Comparison of ENCODE assay signal across 25 cellular contexts in genomic region chr4:165507381-165507780, GRCh38.
"Had no signal": no experiment of that assay in that cellular context is flagged by ENCODE, and none has a peak within 500 bp of the region (broad histone marks: within the 10 kb centered on the region; RNA-seq: fewer than 3 reads in every experiment).

No MANE protein-coding gene starts in this region.

- H3K36me3 ChIP-seq: gastrocnemius medialis, suprapubic skin, uterus had no signal

- H3K27me3 Mint-ChIP-seq: activated CD4-positive, alpha-beta T cell treated with anti-CD3 and anti-CD28 coated beads, Interleukin-2, amount 10 ng/mL, durations not matched to agents 24 days and 14 days; activated CD8-positive, alpha-beta T cell treated with anti-CD3 and anti-CD28 coated beads for 36 hours; activated naive CD4-positive, alpha-beta T cell treated with anti-CD3 and anti-CD28 coated beads, Interleukin-2, amount 50 U/mL, for 24 hours had no signal

- H3K9me3 Mint-ChIP-seq: activated CD4-positive, alpha-beta T cell treated with anti-CD3 and anti-CD28 coated beads, Interleukin-2, amount 10 ng/mL, durations not matched to agents 24 days and 14 days; activated CD8-positive, alpha-beta T cell treated with anti-CD3 and anti-CD28 coated beads for 36 hours; activated naive CD4-positive, alpha-beta T cell treated with anti-CD3 and anti-CD28 coated beads, Interleukin-2, amount 50 U/mL, for 24 hours; activated T-helper 1 cell treated with anti-CD3 and anti-CD28 coated beads, Interleukin-12 subunit alpha, Interleukin-12 subunit beta, Interleukin-2, Interleukin-4 antibody, amounts not matched to agents 30 ng/mL and 10 ng/mL and 1 ng/mL, durations not matched to agents 14 hours and 24 hours and 36 hours; effector memory CD8-positive, alpha-beta T cell; naive B cell; stimulated activated naive CD8-positive, alpha-beta T cell treated with anti-CD3 and anti-CD28 coated beads, Interleukin-15, Interleukin-2, amounts not matched to agents 100 ng/mL and 50 ng/mL, for 24 hours; T-cell; T-helper 2 cell treated with Interferon-gamma antibody and Interleukin-4, amounts not matched to agents 5 μg/mL and 100 μg/mL, for 36 hours had no signal

- H3K4me1 ChIP-seq: body of pancreas, gastrocnemius medialis, uterus had no signal

- H3K4me3 ChIP-seq: body of pancreas, gastrocnemius medialis, mucosa of descending colon, suprapubic skin, uterus had no signal

- H3K27ac Mint-ChIP-seq: activated CD4-positive, alpha-beta T cell treated with anti-CD3 and anti-CD28 coated beads, Interleukin-2, amount 10 ng/mL, durations not matched to agents 24 days and 14 days; activated CD8-positive, alpha-beta memory T cell treated with anti-CD3 and anti-CD28 coated beads, Interleukin-2, amount 10 ng/mL, durations not matched to agents 7 days and 5 days; activated CD8-positive, alpha-beta T cell treated with anti-CD3 and anti-CD28 coated beads for 36 hours; activated naive CD4-positive, alpha-beta T cell treated with anti-CD3 and anti-CD28 coated beads, Interleukin-2, amount 50 U/mL, for 24 hours; activated T-helper 1 cell treated with anti-CD3 and anti-CD28 coated beads, Interleukin-12 subunit alpha, Interleukin-12 subunit beta, Interleukin-2, Interleukin-4 antibody, amounts not matched to agents 30 ng/mL and 10 ng/mL and 1 ng/mL, durations not matched to agents 14 hours and 24 hours and 36 hours; effector memory CD8-positive, alpha-beta T cell; naive B cell; stimulated activated naive CD8-positive, alpha-beta T cell treated with anti-CD3 and anti-CD28 coated beads, Interleukin-15, Interleukin-2, amounts not matched to agents 100 ng/mL and 50 ng/mL, for 24 hours; T-cell; T-helper 2 cell treated with Interferon-gamma antibody and Interleukin-4, amounts not matched to agents 5 μg/mL and 100 μg/mL, for 36 hours had no signal

- H3K4me3 Mint-ChIP-seq: activated CD4-positive, alpha-beta T cell treated with anti-CD3 and anti-CD28 coated beads, Interleukin-2, amount 10 ng/mL, durations not matched to agents 24 days and 14 days; activated CD8-positive, alpha-beta memory T cell treated with anti-CD3 and anti-CD28 coated beads, Interleukin-2, amount 10 ng/mL, durations not matched to agents 7 days and 5 days; activated CD8-positive, alpha-beta T cell treated with anti-CD3 and anti-CD28 coated beads for 36 hours; activated naive CD4-positive, alpha-beta T cell treated with anti-CD3 and anti-CD28 coated beads, Interleukin-2, amount 50 U/mL, for 24 hours; activated T-helper 1 cell treated with anti-CD3 and anti-CD28 coated beads, Interleukin-12 subunit alpha, Interleukin-12 subunit beta, Interleukin-2, Interleukin-4 antibody, amounts not matched to agents 30 ng/mL and 10 ng/mL and 1 ng/mL, durations not matched to agents 14 hours and 24 hours and 36 hours; effector memory CD8-positive, alpha-beta T cell; naive B cell; stimulated activated naive CD8-positive, alpha-beta T cell treated with anti-CD3 and anti-CD28 coated beads, Interleukin-15, Interleukin-2, amounts not matched to agents 100 ng/mL and 50 ng/mL, for 24 hours; T-cell; T-helper 2 cell treated with Interferon-gamma antibody and Interleukin-4, amounts not matched to agents 5 μg/mL and 100 μg/mL, for 36 hours had no signal

- H3K27me3 ChIP-seq: body of pancreas, dorsolateral prefrontal cortex, gastrocnemius medialis, suprapubic skin, uterus had no signal

- DNase-seq: activated CD4-positive, alpha-beta T cell treated with anti-CD3 and anti-CD28 coated beads, Interleukin-2, amount 10 ng/mL, durations not matched to agents 24 days and 14 days; activated CD8-positive, alpha-beta memory T cell treated with anti-CD3 and anti-CD28 coated beads, Interleukin-2, amount 10 ng/mL, durations not matched to agents 7 days and 5 days; activated CD8-positive, alpha-beta T cell treated with anti-CD3 and anti-CD28 coated beads for 36 hours; activated gamma-delta T cell; activated T-cell treated with anti-CD3 and anti-CD28 coated beads for 4 hours; body of pancreas; effector memory CD8-positive, alpha-beta T cell; gastrocnemius medialis; mesendoderm; mucosa of descending colon; naive B cell; occipital lobe; stimulated activated CD4-positive, alpha-beta T cell treated with anti-CD3 and anti-CD28 coated beads, Interleukin-12 subunit alpha, Interleukin-12 subunit beta, amount 100 ng/mL, for 4 hours; stimulated activated CD4-positive, alpha-beta T cell treated with anti-CD3 and anti-CD28 coated beads, Interleukin-1b, Interleukin-23, amount 100 ng/mL, for 48 hours; T-cell; trophoblast cell; uterus had no signal

- H3K4me1 Mint-ChIP-seq: activated CD8-positive, alpha-beta memory T cell treated with anti-CD3 and anti-CD28 coated beads, Interleukin-2, amount 10 ng/mL, durations not matched to agents 7 days and 5 days; naive B cell; T-cell had no signal

- H3K9me3 ChIP-seq: body of pancreas, gastrocnemius medialis, mucosa of descending colon, suprapubic skin, uterus had no signal

- H3K27ac ChIP-seq: body of pancreas, dorsolateral prefrontal cortex, gastrocnemius medialis, uterus, VCaP had no signal

- H3K36me3 Mint-ChIP-seq: activated CD8-positive, alpha-beta memory T cell treated with anti-CD3 and anti-CD28 coated beads, Interleukin-2, amount 10 ng/mL, durations not matched to agents 7 days and 5 days; activated naive CD4-positive, alpha-beta T cell treated with anti-CD3 and anti-CD28 coated beads, Interleukin-2, amount 50 U/mL, for 24 hours; naive B cell; T-cell had no signal

- ATAC-seq: activated CD4-positive, CD25-positive, alpha-beta regulatory T cell treated with anti-CD3 and anti-CD28 coated beads, Interleukin-2, amount 50 U/mL, for 24 hours; activated CD8-positive, alpha-beta memory T cell treated with anti-CD3 and anti-CD28 coated beads, Interleukin-2, amount 10 ng/mL, durations not matched to agents 7 days and 5 days; activated CD8-positive, alpha-beta T cell treated with anti-CD3 and anti-CD28 coated beads for 36 hours; body of pancreas; effector memory CD8-positive, alpha-beta T cell; gastrocnemius medialis; mucosa of descending colon; T-cell had no signal
